17 cellular contexts compared by ENCODE assay signal in the genomic region with DNA sequence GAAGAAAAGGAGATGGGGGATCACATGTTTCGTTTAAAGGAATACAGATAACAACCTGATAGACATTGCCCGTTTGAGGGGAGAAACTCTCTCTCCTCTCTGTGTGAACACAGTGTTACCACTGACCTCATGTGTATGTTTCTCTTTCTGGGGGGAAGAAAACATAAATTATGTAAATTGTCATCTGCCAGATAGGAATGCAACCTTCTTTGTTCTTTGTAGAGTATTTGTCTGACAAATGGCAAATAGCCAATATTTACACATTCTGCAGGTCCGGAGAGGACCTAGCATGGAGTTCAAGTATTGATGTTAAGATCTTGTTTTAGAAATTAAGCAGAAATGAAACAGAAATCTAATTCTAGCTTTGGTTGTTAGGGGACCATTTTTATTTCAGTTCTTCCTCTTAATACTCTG.
DNase-seq lines count a peak whose midpoint lies in the region; ATAC-seq lines count a peak whose summit lies in the region.
"Had no signal": no experiment of that assay in that cellular context is flagged by ENCODE, and none has a peak within 500 bp of the region (broad histone marks: within the 10 kb centered on the region; RNA-seq: fewer than 3 reads in every experiment).

No MANE protein-coding gene starts in this region.

- ATAC-seq in GM19452 (IDR thresholded peaks at IDR 0.05; ENCODE audit: unreplicated experiment) (peak; percentile 48), HG03060 (IDR thresholded peaks at IDR 0.05; ENCODE audit: low read depth, unreplicated experiment) (peak; percentile 63)
- ATAC-seq: left ventricle myocardium superior; naive thymus-derived CD8-positive, alpha-beta T cell; PC-3 had no signal

- DNase-seq in DMS53 treated with DMSO at 0.1 percent for 48 hours (lab: John Stamatoyannopoulos, UW; ENCODE audit: unreplicated experiment), result peak; percentile 20
- peak; percentile 42 for DNase-seq in NCI-H748 treated with DMSO at 0.1 percent for 48 hours (lab: John Stamatoyannopoulos, UW)
- no peak for DNase-seq in hepatic stellate cell (ENCODE audit: low spot score)
- DNase-seq in SW 1271 (lab: John Stamatoyannopoulos, UW), result no peak
- no peak for DNase-seq in stimulated activated CD8-positive, alpha-beta memory T cell treated with anti-CD3 and anti-CD28 coated beads, Interleukin-4, amount 100 ng/mL, for 48 hours
- DNase-seq in EL, result no peak
- DNase-seq: activated CD4-positive, CD25-positive, alpha-beta regulatory T cell; Caco-2; erythroblast; hypothalamus; left ventricle myocardium superior; naive thymus-derived CD8-positive, alpha-beta T cell; NCI-H2227 treated with DMSO at 0.1 percent for 48 hours; PC-3; uterus had no signal

Comparison
In these comparisons a context has a peak if more than half of its experiments do, and no peak if none do; other contexts are left out.
1. DNase-seq: peak in DMS53 treated with DMSO at 0.1 percent for 48 hours (single experiment) and NCI-H748 treated with DMSO at 0.1 percent for 48 hours (single experiment); none in hepatic stellate cell (single experiment), SW 1271 (0 of 2), stimulated activated CD8-positive, alpha-beta memory T cell treated with anti-CD3 and anti-CD28 coated beads, Interleukin-4, amount 100 ng/mL, for 48 hours (single experiment) and EL (single experiment).